In the genomic region with DNA sequence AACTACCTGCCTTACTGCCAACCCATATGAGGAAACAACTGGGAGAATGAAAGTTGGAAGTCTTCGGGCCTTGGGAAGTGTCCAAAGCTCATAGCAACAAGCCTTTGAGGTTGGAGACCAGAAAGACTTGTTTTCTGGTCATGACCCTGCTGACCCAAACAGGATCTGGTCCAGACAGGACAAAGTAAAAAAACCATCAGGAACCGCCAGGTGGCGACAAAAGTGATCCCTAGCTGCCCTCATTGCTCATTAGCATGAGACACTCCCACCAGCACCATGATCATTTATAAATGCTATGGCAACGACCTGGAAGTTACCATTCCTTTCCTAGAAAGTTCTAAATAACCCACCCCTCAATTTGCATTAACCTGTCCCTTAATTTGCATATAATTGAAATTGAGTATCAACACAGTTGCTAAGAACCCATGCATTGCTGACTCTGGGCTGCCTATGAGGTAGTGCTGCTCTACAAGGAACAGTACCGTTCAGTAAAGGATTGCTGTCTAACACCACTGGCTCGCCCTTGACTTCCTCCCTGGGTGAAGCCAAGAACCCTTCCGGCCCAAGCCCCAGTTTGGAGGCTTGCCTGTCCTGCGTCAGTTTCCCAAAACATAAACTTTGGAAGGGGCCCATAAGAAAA, we compare ENCODE assay signal across 10 cellular contexts.
DNase-seq lines count a peak whose midpoint lies in the region; ATAC-seq and TF ChIP-seq lines count a peak whose summit lies in the region.
"Had no signal": no experiment of that assay in that cellular context is flagged by ENCODE, and none has a peak within 500 bp of the region (broad histone marks: within the 10 kb centered on the region; RNA-seq: fewer than 3 reads in every experiment).

No MANE protein-coding gene starts in this region.

- H3K4me3 ChIP-seq in Caco-2 (ENCODE audit: low read depth, low read length), result no peak overlapping the region
- no peak overlapping the region for H3K4me3 ChIP-seq in astrocyte of the spinal cord (ENCODE audit: low read depth, low read length)
- H3K4me3 ChIP-seq in trophoblast cell (ENCODE audit: low read depth, low read length), result no peak overlapping the region
- H3K4me3 ChIP-seq: SJSA1 had no signal

- peaks cover 10% of the 10 kb centered on the region; the same call in 1 of the 2 replicates for H3K4me1 ChIP-seq in Caco-2
- peaks cover 15 to 22% of the 10 kb centered on the region in 2 experiments for H3K4me1 ChIP-seq in trophoblast cell (ENCODE audit: control insufficient read depth in 1 of 2, insufficient read depth in 2 of 2, low read length in 2 of 2)

- no peak overlapping the region for H3K9ac ChIP-seq in trophoblast cell (ENCODE audit: low read length)

- H3K36me3 ChIP-seq in Caco-2 (ENCODE audit: control insufficient read depth, insufficient read depth, low read length) (no peaks in the 10 kb centered on the region), trophoblast cell (ENCODE audit: control insufficient read depth in 1 of 2, insufficient read depth in 2 of 2, low read length in 2 of 2) (no peaks in the 10 kb centered on the region)
- H3K36me3 ChIP-seq: SJSA1 had no signal

- H3K27ac ChIP-seq in trophoblast cell (ENCODE audit: low read depth, low read length), result peak overlapping the region; percentile 39
- H3K27ac ChIP-seq: SJSA1 had no signal

- H3K14ac ChIP-seq in trophoblast cell (ENCODE audit: low read length), result peak overlapping the region; percentile 16

- POLR2A ChIA-PET in Caco-2 (lab: Charles Lee), result no interaction called here

- peak overlapping the region; percentile 49 for H2AK5ac ChIP-seq in trophoblast cell (ENCODE audit: low read length)

- no peak overlapping the region for H2AFZ ChIP-seq in trophoblast cell (ENCODE audit: insufficient read depth, low read length, poor library complexity)

- ATAC-seq in GM21619 (IDR thresholded peaks at IDR 0.05; ENCODE audit: unreplicated experiment) (peak; percentile 81), HG02623 (IDR thresholded peaks at IDR 0.05; ENCODE audit: unreplicated experiment) (no peak)

- no peaks in the 10 kb centered on the region for H3K36me3 Mint-ChIP-seq in Caco-2 (ENCODE audit: insufficient read depth, unreplicated experiment)
- H3K36me3 Mint-ChIP-seq: natural killer cell treated with Interleukin-12 subunit alpha and Interleukin-12 subunit beta and Interleukin-15 and Interleukin-18, amount 100 ng/mL, for 72 hours had no signal

- no peak overlapping the region for H3K23ac ChIP-seq in trophoblast cell (ENCODE audit: low read length)

- H3K4me3 Mint-ChIP-seq in Caco-2 (ENCODE audit: unreplicated experiment), result no peak overlapping the region
- H3K4me3 Mint-ChIP-seq: natural killer cell treated with Interleukin-12 subunit alpha and Interleukin-12 subunit beta and Interleukin-15 and Interleukin-18, amount 100 ng/mL, for 72 hours had no signal

- CTCF ChIA-PET in Caco-2 (lab: Charles Lee), result no interaction called here

- H3K18ac ChIP-seq in trophoblast cell (ENCODE audit: low read length), result no peak overlapping the region

- peaks cover 8% of the 10 kb centered on the region for H3K9me3 Mint-ChIP-seq in Caco-2 (ENCODE audit: unreplicated experiment)
- H3K9me3 Mint-ChIP-seq: natural killer cell treated with Interleukin-12 subunit alpha and Interleukin-12 subunit beta and Interleukin-15 and Interleukin-18, amount 100 ng/mL, for 72 hours had no signal

- no peaks in the 10 kb centered on the region for H3K27me3 Mint-ChIP-seq in Caco-2 (ENCODE audit: insufficient read depth, unreplicated experiment)

- no peaks in the 10 kb centered on the region for H3K79me2 ChIP-seq in trophoblast cell (ENCODE audit: control insufficient read depth, insufficient read depth, low read length, poor library complexity)

- H2BK12ac ChIP-seq in trophoblast cell (ENCODE audit: low read length), result peak overlapping the region; percentile 89

- H4K8ac ChIP-seq in trophoblast cell (ENCODE audit: low read depth, low read length), result peak overlapping the region; percentile 4

- no peaks in the 10 kb centered on the region for H3K27me3 ChIP-seq in Caco-2 (replicated peaks; ENCODE audit: control insufficient read depth, insufficient read depth, low read length)
- H3K27me3 ChIP-seq in trophoblast cell (ENCODE audit: insufficient read depth, low read length), result no peaks in the 10 kb centered on the region
- H3K27me3 ChIP-seq: SJSA1 had no signal

- TF ChIP-seq CTCF in Caco-2 (IDR thresholded peaks at IDR 0.05; ENCODE audit: insufficient read depth in 1 of 2, low read depth in 1 of 2, low read length in 1 of 2, severe bottlenecking in 1 of 2, unreplicated experiment in 1 of 2) (no peak), astrocyte of the spinal cord (IDR thresholded peaks at IDR 0.05; ENCODE audit: low read depth, low read length) (peak; percentile 30)

- H4K12ac ChIP-seq in trophoblast cell (ENCODE audit: low read depth, low read length), result no peak overlapping the region

- intact Hi-C loops in Caco-2 (cut with micrococcal nuclease; ENCODE audit: unreplicated experiment), result no loop called here

- H3K27ac Mint-ChIP-seq in Caco-2 (ENCODE audit: unreplicated experiment), result no peak overlapping the region
- H3K27ac Mint-ChIP-seq: natural killer cell treated with Interleukin-12 subunit alpha and Interleukin-12 subunit beta and Interleukin-15 and Interleukin-18, amount 100 ng/mL, for 72 hours had no signal

- WGBS in trophoblast cell (ENCODE audit: extremely low coverage, insufficient coverage, insufficient read length), result no CpG with 5 or more reads among the region's 8 CpGs

- H4K91ac ChIP-seq in trophoblast cell (ENCODE audit: low read depth, low read length), result peak overlapping the region; percentile 64

- no peak overlapping the region for H3K4ac ChIP-seq in trophoblast cell (ENCODE audit: low read depth, low read length)

- H3K79me1 ChIP-seq in trophoblast cell (ENCODE audit: low read length), result peaks cover 11% of the 10 kb centered on the region

- H3K4me1 Mint-ChIP-seq in Caco-2 (ENCODE audit: low read depth, unreplicated experiment), result no peaks in the 10 kb centered on the region

- H2BK5ac ChIP-seq in trophoblast cell (ENCODE audit: low read depth, low read length, poor library complexity), result peak overlapping the region; percentile 70

- H2BK120ac ChIP-seq in trophoblast cell (ENCODE audit: insufficient read depth, low read length, poor library complexity), result peak overlapping the region; percentile 14

- H3K4me2 ChIP-seq in trophoblast cell (ENCODE audit: low read length), result no peak overlapping the region

- DNase-seq in Caco-2, result peak; percentile 32 to 41
- DNase-seq in OCI-M1 (lab: John Stamatoyannopoulos, UW), result peak; percentile 81
- DNase-seq in astrocyte of the spinal cord (ENCODE audit: low read depth, low spot score), result no peak
- peak; percentile 50 to 65 for DNase-seq in trophoblast cell
- no peak for DNase-seq in NCI-H226
- DNase-seq in MV-4-11 (lab: John Stamatoyannopoulos, UW), result no peak

- no TSS peak for BruUV-seq in Caco-2 (replicated peaks; lab: Mats Ljungman, UMichigan)

- peaks cover 4% of the 10 kb centered on the region; the same call in 1 of the 2 replicates for H3K9me3 ChIP-seq in Caco-2
- H3K9me3 ChIP-seq in trophoblast cell (ENCODE audit: insufficient read depth, low read depth, low read length), result no peaks in the 10 kb centered on the region
- H3K9me3 ChIP-seq: SJSA1 had no signal

- in situ Hi-C loops in astrocyte of the spinal cord (cut with HindIII; ENCODE audit: low sequenced_read_pairs), result no loop called here

Comparison
In these comparisons a context has a peak if more than half of its experiments do, and no peak if none do; other contexts are left out.
1. DNase-seq: peak in Caco-2 (2 of 2), OCI-M1 (single experiment) and trophoblast cell (2 of 2); none in astrocyte of the spinal cord (single experiment), NCI-H226 (single experiment) and MV-4-11 (single experiment).